Comparison of ENCODE assay signal across 11 cellular contexts in genomic region chr16:11799509-11800384, GRCh38. TPM values are rescaled to one million over a fixed set of nuclear protein-coding genes. Genes with fewer than 3 reads are reported as not detected.
DNase-seq lines count a peak whose midpoint lies in the region; ATAC-seq and TF ChIP-seq lines count a peak whose summit lies in the region.
"Had no signal": no experiment of that assay in that cellular context is flagged by ENCODE, and none has a peak within 500 bp of the region (broad histone marks: within the 10 kb centered on the region; RNA-seq: fewer than 3 reads in every experiment).

No MANE protein-coding gene starts in this region.

- H2AFZ ChIP-seq in SK-N-SH (ENCODE audit: low read depth) = no peak overlapping the region
- no peak overlapping the region for H2AFZ ChIP-seq in OCI-LY1 (ENCODE audit: low read length)

- H3K4me2 ChIP-seq in SK-N-SH = peak overlapping the region; percentile 97; the same call in 1 of the 2 replicates
- peak overlapping the region; percentile 54 for H3K4me2 ChIP-seq in OCI-LY1 (ENCODE audit: low read length)

- no peak overlapping the region for H3K9ac ChIP-seq in SK-N-SH
- H3K9ac ChIP-seq in OCI-LY1 (ENCODE audit: low read length) = peak overlapping the region; percentile 20; the same call in 1 of the 2 replicates

- ATAC-seq in SK-N-SH treated with all-trans-retinoic acid at 6 μM for 48 hours (no peak), HG03108 (IDR thresholded peaks at IDR 0.05; ENCODE audit: unreplicated experiment) (no peak)
- ATAC-seq: A549, right cardiac atrium had no signal

- TF ChIP-seq EP300 in SK-N-SH (IDR thresholded peaks at IDR 0.05; ENCODE audit: borderline replicate concordance in 1 of 2, low read depth in 1 of 2, low read length in 1 of 2) (no peak), sigmoid colon (IDR thresholded peaks at IDR 0.05) (no peak)

- H3K9me3 ChIP-seq in SK-N-SH (no peaks in the 10 kb centered on the region), OCI-LY1 (ENCODE audit: low read length) (no peaks in the 10 kb centered on the region), sigmoid colon (no peaks in the 10 kb centered on the region)
- H3K9me3 ChIP-seq: A549, tibial artery had no signal

- H3K4me1 ChIP-seq in SK-N-SH (ENCODE audit: control insufficient read depth in 1 of 2, insufficient read depth in 2 of 2, low read depth in 1 of 2, low read length in 1 of 2) (peaks cover 19 to 20% of the 10 kb centered on the region in 2 experiments; a peak in 2 of 4 replicates), OCI-LY1 (ENCODE audit: insufficient read depth, low read length, severe bottlenecking) (peaks cover 46% of the 10 kb centered on the region), sigmoid colon (peaks cover 0 to 42% (median 35%) of the 10 kb centered on the region in 4 donors)

- TF ChIP-seq RAD21 in SK-N-SH (IDR thresholded peaks at IDR 0.05; ENCODE audit: low read length) = no peak

- intact Hi-C loops in sigmoid colon (cut with DNase I) = loop anchor here (5.0 to 10.0 kb wide), 4 partner anchors 125 to 835 kb away; partner anchors contain the start of gene SNX29

- 94% methylated on average over 14 of the region's 14 CpGs for WGBS in SK-N-SH (ENCODE audit: low lambda C conversion rate)
- 79 to 88% methylated on average over 14 of the region's 14 CpGs for WGBS in sigmoid colon, 2 donors

- no peak for TF ChIP-seq POLR2A in sigmoid colon (IDR thresholded peaks at IDR 0.05)

- POLR2A ChIA-PET in SK-N-SH (lab: Yijun Ruan, JAX) = no interaction called here

- H3K36me3 ChIP-seq in SK-N-SH (replicated peaks in 1 of 2; ENCODE audit: control insufficient read depth in 1 of 2, insufficient read depth in 2 of 2, low read length in 1 of 2) = peaks cover 4 to 7% of the 10 kb centered on the region in 2 experiments
- H3K36me3 ChIP-seq in OCI-LY1 (ENCODE audit: insufficient read depth, low read length) = peaks cover 8% of the 10 kb centered on the region; the same call in 1 of the 2 replicates
- no peaks in the 10 kb centered on the region for H3K36me3 ChIP-seq in sigmoid colon
- H3K36me3 ChIP-seq: tibial artery had no signal

- H3K4me3 ChIP-seq in SK-N-SH (ENCODE audit: low read depth in 2 of 2, low read length in 1 of 2) = no peak overlapping the region; a peak in 1 of 4 replicates
- H3K4me3 ChIP-seq in OCI-LY1 (ENCODE audit: low read depth, low read length, poor library complexity, severe bottlenecking) = peak overlapping the region; percentile 30
- no peak overlapping the region for H3K4me3 ChIP-seq in sigmoid colon
- H3K4me3 ChIP-seq: A549, tibial artery had no signal

- H3K9me2 ChIP-seq in SK-N-SH (no peaks in the 10 kb centered on the region), OCI-LY1 (ENCODE audit: low read depth, low read length) (no peaks in the 10 kb centered on the region)

- TF ChIP-seq CTCF in SK-N-SH (IDR thresholded peaks at IDR 0.05) = no peak
- TF ChIP-seq CTCF in OCI-LY1 (IDR thresholded peaks at IDR 0.05; ENCODE audit: low read length) = no peak
- TF ChIP-seq CTCF in sigmoid colon (IDR thresholded peaks at IDR 0.05) = no peak

- H4K20me1 ChIP-seq in SK-N-SH (ENCODE audit: insufficient read depth) = peaks cover 3% of the 10 kb centered on the region; the same call in 1 of the 2 replicates
- no peaks in the 10 kb centered on the region for H4K20me1 ChIP-seq in OCI-LY1 (ENCODE audit: insufficient read depth, low read length)

- DNase-seq in SK-N-SH (no peak), dermis blood vessel endothelial cell (peak; percentile 21), sigmoid colon (no peak), kidney glomerular epithelial cell (lab: John Stamatoyannopoulos, UW) (no peak), NCI-H526 treated with DMSO at 0.1 percent for 48 hours (lab: John Stamatoyannopoulos, UW) (no peak)
- DNase-seq: right cardiac atrium had no signal

- H3F3A ChIP-seq in SK-N-SH (replicated peaks; ENCODE audit: insufficient read depth) (peaks cover 30% of the 10 kb centered on the region), OCI-LY1 (ENCODE audit: insufficient read depth, low read length) (peaks cover 5% of the 10 kb centered on the region; the same call in 1 of the 2 replicates)

- H3K27ac ChIP-seq in SK-N-SH (ENCODE audit: low read depth in 2 of 2, low read length in 1 of 2) = no peak overlapping the region
- peak overlapping the region; percentile 13 for H3K27ac ChIP-seq in OCI-LY1 (ENCODE audit: low read depth, low read length, poor library complexity, severe bottlenecking)
- H3K27ac ChIP-seq in sigmoid colon = peak overlapping the region; percentile 92 to 99 (median 96)
- H3K27ac ChIP-seq: A549 had no signal

- CTCF ChIA-PET in SK-N-SH (lab: Yijun Ruan, JAX) = interaction anchor here (2.9 kb wide), 1 partner anchor 10 kb away, joined by 15 read pairs; no protein-coding TSS in a partner anchor

- H3K79me2 ChIP-seq in SK-N-SH (ENCODE audit: insufficient read depth) = peaks cover 45% of the 10 kb centered on the region
- peaks cover 20% of the 10 kb centered on the region for H3K79me2 ChIP-seq in OCI-LY1 (ENCODE audit: insufficient read depth, low read length)

- H3K27me3 ChIP-seq in SK-N-SH (ENCODE audit: insufficient read depth) (no peaks in the 10 kb centered on the region), OCI-LY1 (ENCODE audit: insufficient read depth, low read length) (peaks cover 4% of the 10 kb centered on the region; the same call in 1 of the 2 replicates), sigmoid colon (no peaks in the 10 kb centered on the region)
- H3K27me3 ChIP-seq: tibial artery had no signal

TF ChIP-seq in SK-N-SH, 30 proteins besides CTCF, POLR2A, EP300 and RAD21 (continues in another document):
- TF ChIP-seq USF1 (IDR thresholded peaks at IDR 0.05; ENCODE audit: borderline replicate concordance, low read depth) (no peak), SIN3A (IDR thresholded peaks at IDR 0.05; ENCODE audit: borderline replicate concordance, low read depth, low read length) (no peak), NFIC (IDR thresholded peaks at IDR 0.05; ENCODE audit: borderline replicate concordance) (no peak), ELF1 (IDR thresholded peaks at IDR 0.05) (no peak)

TF ChIP-seq in SK-N-SH treated with all-trans-retinoic acid at 6 μM for 48 hours, 23 proteins besides CTCF, POLR2A, EP300 and RAD21 (continues in another document):
- TF ChIP-seq TOX (CRISPR knock-in tag; IDR thresholded peaks at IDR 0.05; ENCODE audit: borderline replicate concordance) (no peak), ZC3H10 (CRISPR knock-in tag; IDR thresholded peaks at IDR 0.05) (no peak), BACH2 (CRISPR knock-in tag; IDR thresholded peaks at IDR 0.05; ENCODE audit: borderline replicate concordance) (no peak), ARNTL (CRISPR knock-in tag; IDR thresholded peaks at IDR 0.05; ENCODE audit: borderline replicate concordance, low read depth) (no peak), ZFP3 (CRISPR knock-in tag; IDR thresholded peaks at IDR 0.05) (no peak), ZFP30 (CRISPR knock-in tag; IDR thresholded peaks at IDR 0.05) (no peak), CSRNP3 (CRISPR knock-in tag; IDR thresholded peaks at IDR 0.05) (no peak), CSDC2 (CRISPR knock-in tag; IDR thresholded peaks at IDR 0.05) (no peak)

RNA-seq across cellular contexts. Expression of gene ZC3H7A, which starts 2.7 kb away (rescaled TPM):
- polyA plus RNA-seq in SK-N-SH (2012; rRNA removed) (31.9 and 38.7 TPM in 2 replicates), sigmoid colon (10 to 100 TPM; 19.9 to 23.5 (median 22.8) TPM)
- 39.8 and 48.0 TPM in 2 replicates for polyA plus RNA-seq in SK-N-SH (2012; cell fraction: cytosol; rRNA removed)
- polyA plus RNA-seq in SK-N-SH (2012; cell fraction: nucleus; rRNA removed) = 71.8 and 77.3 TPM in 2 replicates
- total RNA-seq in dermis blood vessel endothelial cell (43.4 and 107 TPM in 2 replicates), sigmoid colon (10 to 100 TPM; 45.5 to 62.5 (median 55.7) TPM)

RNA-seq across cellular contexts. Expression of gene RSL1D1, which starts 51.6 kb away (rescaled TPM):
- 38.0 and 51.8 TPM in 2 replicates for polyA plus RNA-seq in SK-N-SH (2012; rRNA removed)
- 82.3 and 126 TPM in 2 replicates for polyA plus RNA-seq in SK-N-SH (2012; cell fraction: cytosol; rRNA removed)
- 5.7 and 18.1 TPM in 2 replicates for polyA plus RNA-seq in SK-N-SH (2012; cell fraction: nucleus; rRNA removed)
- total RNA-seq in dermis blood vessel endothelial cell = 75.7 and 116 TPM in 2 replicates
- 100 to 1,000 TPM; 134 to 177 (median 148) TPM for total RNA-seq in sigmoid colon
- 10 to 100 TPM; 36.5 to 85.5 (median 78.7) TPM for polyA plus RNA-seq in sigmoid colon

RNA-seq across cellular contexts. Expression of gene TXNDC11, which starts 57.1 kb away (rescaled TPM):
- 37.0 and 39.6 TPM in 2 replicates for polyA plus RNA-seq in SK-N-SH (2012; rRNA removed)
- polyA plus RNA-seq in SK-N-SH (2012; cell fraction: cytosol; rRNA removed) = 27.5 and 32.6 TPM in 2 replicates
- 39.7 and 55.5 TPM in 2 replicates for polyA plus RNA-seq in SK-N-SH (2012; cell fraction: nucleus; rRNA removed)
- 30.5 and 47.5 TPM in 2 replicates for total RNA-seq in dermis blood vessel endothelial cell
- total RNA-seq in sigmoid colon = 10 to 100 TPM; 25.3 to 35.2 (median 28.8) TPM
- 10 to 100 TPM; 34.9 to 54.0 (median 37.8) TPM for polyA plus RNA-seq in sigmoid colon

Comparison
In these comparisons a context has a peak if more than half of its experiments do, and no peak if none do; other contexts are left out.
1. H3K27ac ChIP-seq: peak in OCI-LY1 (single experiment) and sigmoid colon (4 of 4); none in SK-N-SH (0 of 2).